ENCODE assay signal across 30 cellular contexts in genomic region chr4:80261989-80262600, GRCh38. TPM values are rescaled to one million over a fixed set of nuclear protein-coding genes. Genes with fewer than 3 reads are reported as not detected.
"Had no signal": no experiment of that assay in that cellular context is flagged by ENCODE, and none has a peak within 500 bp of the region (broad histone marks: within the 10 kb centered on the region; RNA-seq: fewer than 3 reads in every experiment).

No MANE protein-coding gene starts in this region.

- ATAC-seq: activated naive CD4-positive, alpha-beta T cell treated with anti-CD3 and anti-CD28 coated beads, Interleukin-2, amount 50 U/mL, for 72 hours; activated T-cell treated with anti-CD3 and anti-CD28 coated beads, Interleukin-2, amount 50 U/mL, for 72 hours; gastroesophageal sphincter; heart right ventricle; WTC11 had no signal

- H3K27ac ChIP-seq: brain microvascular endothelial cell, coronary artery, esophagus muscularis mucosa, gastroesophageal sphincter, heart right ventricle, VCaP had no signal

- H3K27me3 ChIP-seq: brain microvascular endothelial cell had no signal

- H3K36me3 ChIP-seq: brain microvascular endothelial cell, esophagus muscularis mucosa, gastroesophageal sphincter, heart right ventricle had no signal

- FAIRE-seq: astrocyte, bronchial epithelial cell had no signal

- DNase-seq: activated CD4-positive, alpha-beta memory T cell treated with anti-CD3 and anti-CD28 coated beads, Interleukin-2, amount 10 ng/mL, durations not matched to agents 7 days and 5 days; activated CD4-positive, alpha-beta T cell treated with anti-CD3 and anti-CD28 coated beads for 1 hour; activated CD4-positive, alpha-beta T cell treated with anti-CD3 and anti-CD28 coated beads for 4 hours; activated CD4-positive, alpha-beta T cell treated with anti-CD3 and anti-CD28 coated beads, Interleukin-2, amount 10 ng/mL, durations not matched to agents 7 days and 5 days; activated CD4-positive, alpha-beta T cell treated with anti-CD3 and anti-CD28 coated beads, Interleukin-2, amount 50 U/mL, for 4 hours; activated CD8-positive, alpha-beta memory T cell treated with anti-CD3 and anti-CD28 coated beads, Interleukin-2, amount 50 U/mL, for 48 hours; activated gamma-delta T cell; activated naive CD4-positive, alpha-beta T cell; activated naive CD4-positive, alpha-beta T cell treated with anti-CD3 and anti-CD28 coated beads, Interleukin-2, amount 10 ng/mL, durations not matched to agents 7 days and 5 days; activated naive CD8-positive, alpha-beta T cell treated with anti-CD3 and anti-CD28 coated beads, Interleukin-2, amount 10 ng/mL, durations not matched to agents 7 days and 5 days; activated T-cell treated with anti-CD3 and anti-CD28 coated beads for 4 hours; activated T-cell treated with anti-CD3 and anti-CD28 coated beads, Interleukin-2, amount 50 U/mL, for 24 hours; activated T-cell treated with anti-CD3 and anti-CD28 coated beads, Interleukin-2, amount 50 U/mL, for 72 hours; anterior cingulate cortex; brain microvascular endothelial cell; effector memory CD4-positive, alpha-beta T cell; erythroblast; foreskin melanocyte; heart right ventricle; T-helper 2 cell had no signal

- H3K4me3 ChIP-seq: coronary artery, dorsolateral prefrontal cortex, esophagus muscularis mucosa, gastroesophageal sphincter, heart right ventricle had no signal

- H3K9me3 ChIP-seq: esophagus muscularis mucosa, gastroesophageal sphincter, heart right ventricle had no signal

RNA-seq across cellular contexts. Expression of gene FGF5, which starts 4.4 kb away (rescaled TPM):
- total RNA-seq: activated CD4-positive, alpha-beta memory T cell treated with anti-CD3 and anti-CD28 coated beads, Interleukin-2, amount 10 ng/mL, durations not matched to agents 7 days and 5 days; activated CD4-positive, alpha-beta T cell treated with anti-CD3 and anti-CD28 coated beads, Interleukin-2, amount 10 ng/mL, durations not matched to agents 7 days and 5 days; activated naive CD4-positive, alpha-beta T cell treated with anti-CD3 and anti-CD28 coated beads, Interleukin-2, amount 50 U/mL, for 72 hours; activated naive CD8-positive, alpha-beta T cell treated with anti-CD3 and anti-CD28 coated beads, Interleukin-2, amount 10 ng/mL, durations not matched to agents 7 days and 5 days; activated T-cell treated with anti-CD3 and anti-CD28 coated beads, Interleukin-2, amount 50 U/mL, for 72 hours; T-helper 1 cell treated with Interleukin-12 subunit alpha and Interleukin-12 subunit beta and Interleukin-4 antibody, amounts not matched to agents 30 ng/mL and 1 ng/mL, for 36 hours; WTC11 had no signal
